In genomic region chr7:80060218-80060806, GRCh38 we compare ENCODE assay signal across 8 cellular contexts.
DNase-seq lines count a peak whose midpoint lies in the region; ATAC-seq and TF ChIP-seq lines count a peak whose summit lies in the region.

No MANE protein-coding gene starts in this region.

- H2BK15ac ChIP-seq in mesenchymal stem cell (ENCODE audit: low read depth, poor library complexity, severe bottlenecking) = no peak overlapping the region

- RAD21 ChIA-PET in HCT116 (lab: Charles Lee; ENCODE audit: low non-redundant PET in 1 of 2, low total read pairs in 2 of 2, uncharacterized antibody in 2 of 2, unreplicated experiment in 2 of 2) = interaction anchor here in 1 of 2 experiments (0.6 kb wide), 1 partner anchor 165 kb away, joined by 3 read pairs; no protein-coding TSS in a partner anchor

- WGBS in mammary epithelial cell (ENCODE audit: low coverage, missing lambda C conversion rate) = 69% methylated on average over 1 of the region's 1 CpG
- 70% methylated on average over 1 of the region's 1 CpG for WGBS in mesenchymal stem cell

- intact Hi-C loops in HCT116 (cut with micrococcal nuclease) (loop anchor here (1.0 to 10.0 kb wide), 5 partner anchors 227 to 1394 kb away; no protein-coding TSS in a partner anchor), mammary epithelial cell (cut with micrococcal nuclease) (loop anchor here (2.0 to 10.0 kb wide), 4 partner anchors 74 to 604 kb away; partner anchors contain the start of gene GNAI1)

- no peaks in the 10 kb centered on the region for H3K9me2 ChIP-seq in HCT116 (ENCODE audit: insufficient read depth)

- H2BK12ac ChIP-seq in mesenchymal stem cell (ENCODE audit: low read length in 2 of 2) = no peak overlapping the region

- H3K27ac ChIP-seq in HCT116 (ENCODE audit: low read depth, low read length) = no peak overlapping the region
- H3K27ac ChIP-seq in mammary epithelial cell (ENCODE audit: insufficient read depth, low read depth, low read length) = no peak overlapping the region
- no peak overlapping the region for H3K27ac ChIP-seq in mesenchymal stem cell (ENCODE audit: low read length, poor library complexity, severe bottlenecking)

- H3K4me2 ChIP-seq in HCT116 (ENCODE audit: low read length) (no peak overlapping the region), mammary epithelial cell (ENCODE audit: insufficient read depth, low read depth, low read length) (no peak overlapping the region), mesenchymal stem cell (ENCODE audit: low read length, poor library complexity, severe bottlenecking) (no peak overlapping the region)

- peak; percentile 32 for DNase-seq in COR-L47 (lab: John Stamatoyannopoulos, UW)
- peak; percentile 63 for DNase-seq in HCT116 (ENCODE audit: low read depth, low spot score)
- peak; percentile 54 for DNase-seq in NCI-H460 (ENCODE audit: extremely low read depth, low read depth)
- DNase-seq in mammary epithelial cell = peak; percentile 43
- peak; percentile 73 for DNase-seq in mesenchymal stem cell

- no peak overlapping the region for H4K8ac ChIP-seq in mesenchymal stem cell (ENCODE audit: low read length)

- CTCF ChIA-PET in HCT116 (lab: Charles Lee) = interaction anchor here (0.7 to 2.1 kb wide), 13 partner anchors 12 to 762 kb away, joined by 3 to 11 read pairs (median 3); no protein-coding TSS in a partner anchor
- CTCF ChIA-PET in mammary epithelial cell (lab: Charles Lee; ENCODE audit: low non-redundant PET) = interaction anchor here (0.6 kb wide), 1 partner anchor 368 kb away, joined by 3 read pairs; no protein-coding TSS in a partner anchor

- H3K79me1 ChIP-seq in mesenchymal stem cell (replicated peaks; ENCODE audit: low read length, poor library complexity, severe bottlenecking) = no peaks in the 10 kb centered on the region

- H3K4ac ChIP-seq in mesenchymal stem cell (ENCODE audit: low read depth in 1 of 2, low read length in 2 of 2) = no peak overlapping the region

- no peaks in the 10 kb centered on the region for H3K79me2 ChIP-seq in HCT116 (ENCODE audit: insufficient read depth, low read length)
- no peaks in the 10 kb centered on the region for H3K79me2 ChIP-seq in mammary epithelial cell (ENCODE audit: insufficient read depth, low read length)

- POLR2A ChIA-PET in HCT116 (lab: Charles Lee) = no interaction called here

- peak overlapping the region; percentile 52 for H2AFZ ChIP-seq in HCT116 (ENCODE audit: low read depth, low read length, poor library complexity, severe bottlenecking)
- no peak overlapping the region for H2AFZ ChIP-seq in mammary epithelial cell (ENCODE audit: low read depth, low read length)
- no peak overlapping the region for H2AFZ ChIP-seq in mesenchymal stem cell (ENCODE audit: low read depth, low read length)

- peak; percentile 79 for TF ChIP-seq RAD21 in HCT116 (IDR thresholded peaks at IDR 0.05; ENCODE audit: low read depth)

- no peak overlapping the region for H2BK5ac ChIP-seq in mesenchymal stem cell (ENCODE audit: low read depth, low read length, poor library complexity, severe bottlenecking)

- H3K14ac ChIP-seq in mesenchymal stem cell (ENCODE audit: low read length in 2 of 2) = no peak overlapping the region

- in situ Hi-C loops in mammary epithelial cell (cut with MboI; ENCODE audit: low sequenced_read_pairs in 2 of 2) = no loop called here

- dilution Hi-C loops in mammary epithelial cell (cut with HindIII; ENCODE audit: low sequenced_read_pairs) = no loop called here

- no peak overlapping the region for H3K4me3 ChIP-seq in HCT116 (replicated peaks in 1 of 2; ENCODE audit: low read depth in 1 of 2, low read length in 2 of 2)
- no peak overlapping the region for H3K4me3 ChIP-seq in mammary epithelial cell (replicated peaks in 1 of 3; ENCODE audit: insufficient read depth in 1 of 3, low read depth in 2 of 3, low read length in 3 of 3)
- no peak overlapping the region for H3K4me3 ChIP-seq in mesenchymal stem cell (ENCODE audit: insufficient read depth in 1 of 2, low read depth in 1 of 2, low read length in 2 of 2)

- H3K9ac ChIP-seq in HCT116 (ENCODE audit: low read length) (no peak overlapping the region), mammary epithelial cell (ENCODE audit: insufficient read depth, low read length) (no peak overlapping the region), mesenchymal stem cell (ENCODE audit: low read length) (no peak overlapping the region)

- no peak overlapping the region for H4K91ac ChIP-seq in mesenchymal stem cell (ENCODE audit: low read length)

- no peak overlapping the region for H3K18ac ChIP-seq in mesenchymal stem cell (ENCODE audit: low read depth in 1 of 2, low read length in 2 of 2)

- no peak overlapping the region for H2BK120ac ChIP-seq in mesenchymal stem cell (ENCODE audit: low read depth, low read length)

- no peaks in the 10 kb centered on the region for H3K27me3 ChIP-seq in HCT116 (ENCODE audit: insufficient read depth, low read length)
- H3K27me3 ChIP-seq in mammary epithelial cell (ENCODE audit: insufficient read depth, low read length) = no peaks in the 10 kb centered on the region
- no peaks in the 10 kb centered on the region for H3K27me3 ChIP-seq in mesenchymal stem cell (ENCODE audit: control insufficient read depth in 1 of 2, insufficient read depth in 1 of 2, low read length in 2 of 2)

- peaks cover 0 to 9% of the 10 kb centered on the region in 2 experiments; a peak in 1 of 4 replicates for H3K9me3 ChIP-seq in HCT116 (ENCODE audit: control insufficient read depth in 1 of 2, insufficient read depth in 1 of 2, low read depth in 1 of 2, low read length in 2 of 2)
- H3K9me3 ChIP-seq in mammary epithelial cell (replicated peaks; ENCODE audit: insufficient read depth, low read length) = no peaks in the 10 kb centered on the region
- H3K9me3 ChIP-seq in mesenchymal stem cell (ENCODE audit: control insufficient read depth, low read length) = peaks cover 7% of the 10 kb centered on the region

- H4K20me1 ChIP-seq in HCT116 (ENCODE audit: insufficient read depth) (no peaks in the 10 kb centered on the region), mammary epithelial cell (ENCODE audit: insufficient read depth, low read length) (no peaks in the 10 kb centered on the region)

- H3K4me1 ChIP-seq in HCT116 (ENCODE audit: control insufficient read depth in 1 of 2, insufficient read depth in 2 of 2, low read length in 2 of 2) (no peaks in the 10 kb centered on the region), mammary epithelial cell (ENCODE audit: insufficient read depth, low read length) (no peaks in the 10 kb centered on the region), mesenchymal stem cell (ENCODE audit: control insufficient read depth, insufficient read depth, low read depth, low read length) (no peaks in the 10 kb centered on the region)

- TF ChIP-seq CTCF in HCT116 (IDR thresholded peaks at IDR 0.05 in 2 of 3, conservative IDR thresholded peaks at IDR 0.05 in 1 of 3; ENCODE audit: borderline replicate concordance in 1 of 3, insufficient read depth in 1 of 3, low read depth in 2 of 3, low read length in 2 of 3) (peak; percentile 29 to 69 (median 64)), mammary epithelial cell (conservative IDR thresholded peaks at IDR 0.05 in 1 of 2, IDR thresholded peaks at IDR 0.05 in 1 of 2; ENCODE audit: extremely low read depth in 1 of 2, insufficient read depth in 1 of 2, low read depth in 1 of 2, low read length in 2 of 2) (peak; percentile 38 to 51)

- H3K36me3 ChIP-seq in HCT116 (ENCODE audit: control insufficient read depth in 1 of 2, insufficient read depth in 2 of 2, low read length in 2 of 2) (no peaks in the 10 kb centered on the region), mammary epithelial cell (ENCODE audit: insufficient read depth, low read length) (no peaks in the 10 kb centered on the region), mesenchymal stem cell (ENCODE audit: control insufficient read depth in 1 of 2, insufficient read depth in 2 of 2, low read depth in 1 of 2, low read length in 2 of 2) (no peaks in the 10 kb centered on the region)

- ATAC-seq in HCT116 (no peak), GM18873 (IDR thresholded peaks at IDR 0.05; ENCODE audit: low FRiP score, unreplicated experiment) (no peak), HG03196 (IDR thresholded peaks at IDR 0.05; ENCODE audit: unreplicated experiment) (no peak), HG03432 (IDR thresholded peaks at IDR 0.05; ENCODE audit: unreplicated experiment) (no peak)

- TF ChIP-seq POLR2A in HCT116 (IDR thresholded peaks at IDR 0.05; ENCODE audit: borderline replicate concordance, extremely low read depth, insufficient read depth, insufficient read length) = no peak

- BruUV-seq in HCT116 (replicated peaks; lab: Mats Ljungman, UMichigan) (no TSS peak), mammary epithelial cell (replicated peaks; lab: Mats Ljungman, UMichigan) (no TSS peak)

- H3K23ac ChIP-seq in mesenchymal stem cell (ENCODE audit: low read length in 2 of 2) = no peak overlapping the region

- H2AK5ac ChIP-seq in mesenchymal stem cell (ENCODE audit: low read length, severe bottlenecking) = no peak overlapping the region

TF ChIP-seq in HCT116, 20 proteins besides CTCF, POLR2A, EP300 and RAD21:
- no peak for TF ChIP-seq SRF (IDR thresholded peaks at IDR 0.05; ENCODE audit: low read depth)
